In the genomic region with DNA sequence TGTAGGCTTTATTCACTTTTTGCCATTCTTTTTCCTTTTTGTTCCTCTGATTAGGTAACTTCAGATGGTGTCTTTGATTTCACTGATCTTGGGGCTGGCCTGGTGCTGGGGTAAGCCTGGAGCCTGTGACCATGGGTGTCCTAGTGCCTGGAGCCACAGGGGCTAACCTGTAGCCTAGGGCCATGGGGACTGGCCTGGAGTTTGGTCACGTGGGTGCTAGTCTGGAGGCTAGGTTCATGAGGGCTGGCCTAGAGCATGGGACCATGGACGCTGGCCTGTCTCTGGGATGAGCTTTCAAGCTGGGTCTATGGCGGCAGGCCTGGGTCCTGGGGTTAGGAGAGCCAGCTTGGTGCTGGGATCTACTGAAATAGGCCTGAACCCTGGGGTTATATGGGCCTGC, we compare ENCODE assay signal across 35 cellular contexts. TPM values are rescaled to one million over a fixed set of nuclear protein-coding genes. Genes with fewer than 3 reads are reported as not detected.
A peak's percentile ranks its signal among the peaks of the same experiment; 100 is the strongest.
DNase-seq lines count a peak whose midpoint lies in the region; ATAC-seq, FAIRE-seq and TF ChIP-seq lines count a peak whose summit lies in the region.
"Had no signal": no experiment of that assay in that cellular context is flagged by ENCODE, and none has a peak within 500 bp of the region (broad histone marks: within the 10 kb centered on the region; RNA-seq: fewer than 3 reads in every experiment).

No MANE protein-coding gene starts in this region.

- H3K27ac ChIP-seq in neuronal stem cell (replicated peaks; ENCODE audit: low read length): no peak overlapping the region
- H3K27ac ChIP-seq in trophoblast cell (ENCODE audit: low read depth, low read length): no peak overlapping the region
- H3K27ac ChIP-seq in tibial artery: no peak overlapping the region
- H3K27ac ChIP-seq: 22Rv1; A549; BLaER1; BLaER1 treated with 17β-estradiol and CSF1 and Interleukin-3, amounts not matched to agents 10 nM and 100 nM; C4-2B had no signal

- no peak overlapping the region for H3K4me3 ChIP-seq in neuronal stem cell (ENCODE audit: low read length in 2 of 2)
- no peak overlapping the region for H3K4me3 ChIP-seq in trophoblast cell (ENCODE audit: low read depth, low read length)
- no peak overlapping the region for H3K4me3 ChIP-seq in tibial artery
- H3K4me3 ChIP-seq: A549; BLaER1; BLaER1 treated with 17β-estradiol and CSF1 and Interleukin-3, amounts not matched to agents 10 nM and 100 nM had no signal

- H2AK5ac ChIP-seq in neuronal stem cell (ENCODE audit: low read depth, low read length) (peak overlapping the region; percentile 21), trophoblast cell (ENCODE audit: low read length) (no peak overlapping the region)

- TF ChIP-seq CTCF in tibial artery (IDR thresholded peaks at IDR 0.05): no peak

- DNase-seq in ELF-1 (ENCODE audit: low read depth, low spot score) (peak; percentile 10), GM12891 (ENCODE audit: insufficient read length, low spot score) (no peak), neuronal stem cell (ENCODE audit: low spot score) (no peak), trophoblast cell (no peak), SIG-M5 treated with dmso at 0.1 percent for 504 hours (lab: John Stamatoyannopoulos, UW; ENCODE audit: unreplicated experiment) (no peak), tibial artery (no peak)
- DNase-seq in activated CD4-positive, alpha-beta T cell treated with anti-CD3 and anti-CD28 coated beads, Interleukin-2, amount 50 U/mL, for 4 hours: no peak
- DNase-seq: 8988T; ACHN; AML-193; BE2C; C1 segment of cervical spinal cord; Caco-2; Calu3; CD4-positive, alpha-beta memory T cell; CD4-positive, alpha-beta T cell; CD4-positive, CD25-positive, alpha-beta regulatory T cell; CD8-positive, alpha-beta memory T cell; CD8-positive, alpha-beta T cell; COR-L47; DMS 273 treated with DMSO at 0.1 percent for 48 hours; DMS153; DMS53; DMS79; DMS79 treated with DMSO at 0.1 percent for 48 hours; DND-41; EL had no signal

- no peaks in the 10 kb centered on the region for H3K79me2 ChIP-seq in trophoblast cell (ENCODE audit: control insufficient read depth, insufficient read depth, low read length, poor library complexity)

- no peak for ATAC-seq in GM18907 (IDR thresholded peaks at IDR 0.05; ENCODE audit: unreplicated experiment)
- ATAC-seq: A549; CD8-positive, alpha-beta T cell had no signal

- intact Hi-C loops in tibial artery (cut with DNase I; ENCODE audit: low total_unique reads): no loop called here

- H3K79me1 ChIP-seq in neuronal stem cell (ENCODE audit: low read depth, low read length) (no peaks in the 10 kb centered on the region), trophoblast cell (ENCODE audit: low read length) (no peaks in the 10 kb centered on the region)

- peak overlapping the region; percentile 36 for H4K12ac ChIP-seq in trophoblast cell (ENCODE audit: low read depth, low read length)

- H3K14ac ChIP-seq in neuronal stem cell (ENCODE audit: low read length) (no peak overlapping the region), trophoblast cell (ENCODE audit: low read length) (no peak overlapping the region)

- H3K27me3 ChIP-seq in neuronal stem cell (ENCODE audit: control insufficient read depth in 3 of 3, insufficient read depth in 3 of 3, low read depth in 1 of 3, low read length in 3 of 3) (no peaks in the 10 kb centered on the region), trophoblast cell (ENCODE audit: insufficient read depth, low read length) (no peaks in the 10 kb centered on the region), tibial artery (no peaks in the 10 kb centered on the region)
- H3K27me3 ChIP-seq: BE2C had no signal

- H2BK5ac ChIP-seq in neuronal stem cell (ENCODE audit: low read length) (no peak overlapping the region), trophoblast cell (ENCODE audit: low read depth, low read length, poor library complexity) (no peak overlapping the region)

- TF ChIP-seq POLR2A in GM12891 (IDR thresholded peaks at IDR 0.05; ENCODE audit: low read depth, low read length): no peak

- H3K36me3 ChIP-seq in neuronal stem cell (replicated peaks in 1 of 2; ENCODE audit: control insufficient read depth in 2 of 2, insufficient read depth in 2 of 2, low read length in 2 of 2): no peaks in the 10 kb centered on the region
- no peaks in the 10 kb centered on the region for H3K36me3 ChIP-seq in trophoblast cell (ENCODE audit: control insufficient read depth in 1 of 2, insufficient read depth in 2 of 2, low read length in 2 of 2)
- no peaks in the 10 kb centered on the region for H3K36me3 ChIP-seq in tibial artery
- H3K36me3 ChIP-seq: BE2C; BLaER1; BLaER1 treated with 17β-estradiol and CSF1 and Interleukin-3, amounts not matched to agents 10 nM and 100 nM had no signal

- H4K91ac ChIP-seq in neuronal stem cell (ENCODE audit: low read depth, low read length, poor library complexity) (no peak overlapping the region), trophoblast cell (ENCODE audit: low read depth, low read length) (no peak overlapping the region)

- H2BK15ac ChIP-seq in neuronal stem cell (ENCODE audit: low read length): no peak overlapping the region

- H2AFZ ChIP-seq in neuronal stem cell (ENCODE audit: low read length) (no peak overlapping the region), trophoblast cell (ENCODE audit: insufficient read depth, low read length, poor library complexity) (no peak overlapping the region)

- H3K4me1 ChIP-seq in neuronal stem cell (ENCODE audit: control insufficient read depth in 2 of 2, insufficient read depth in 1 of 2, low read depth in 1 of 2, low read length in 2 of 2) (no peaks in the 10 kb centered on the region), trophoblast cell (ENCODE audit: control insufficient read depth in 1 of 2, insufficient read depth in 2 of 2, low read length in 2 of 2) (no peaks in the 10 kb centered on the region), tibial artery (no peaks in the 10 kb centered on the region)
- H3K4me1 ChIP-seq: A549; BE2C; BLaER1; BLaER1 treated with 17β-estradiol and CSF1 and Interleukin-3, amounts not matched to agents 10 nM and 100 nM; Caco-2 had no signal

- peak; percentile 35 for FAIRE-seq in GM12891 (lab: Jason Lieb, UNC)
- FAIRE-seq: A204.1, A549, D721Med had no signal

- H4K8ac ChIP-seq in neuronal stem cell (ENCODE audit: low read depth, low read length) (no peak overlapping the region), trophoblast cell (ENCODE audit: low read depth, low read length) (no peak overlapping the region)

- H2BK12ac ChIP-seq in neuronal stem cell (ENCODE audit: low read length): no peak overlapping the region
- no peak overlapping the region for H2BK12ac ChIP-seq in trophoblast cell (ENCODE audit: low read length)

- H3K4me2 ChIP-seq in neuronal stem cell (ENCODE audit: insufficient read depth, low read length, poor library complexity, severe bottlenecking): no peak overlapping the region
- H3K4me2 ChIP-seq in trophoblast cell (ENCODE audit: low read length): no peak overlapping the region
- H3K4me2 ChIP-seq: A549; BLaER1; BLaER1 treated with 17β-estradiol and CSF1 and Interleukin-3, amounts not matched to agents 10 nM and 100 nM had no signal

- no peak overlapping the region for H3K23ac ChIP-seq in neuronal stem cell (ENCODE audit: low read depth, low read length, poor library complexity)
- H3K23ac ChIP-seq in trophoblast cell (ENCODE audit: low read length): no peak overlapping the region

- no peaks in the 10 kb centered on the region for H3K9me3 ChIP-seq in neuronal stem cell (replicated peaks in 1 of 2; ENCODE audit: control insufficient read depth in 2 of 2, insufficient read depth in 1 of 2, low read depth in 1 of 2, low read length in 2 of 2)
- H3K9me3 ChIP-seq in trophoblast cell (ENCODE audit: insufficient read depth, low read depth, low read length): no peaks in the 10 kb centered on the region
- peaks cover 0 to 6% (median 4%) of the 10 kb centered on the region in 3 donors for H3K9me3 ChIP-seq in tibial artery
- H3K9me3 ChIP-seq: A549, BE2C, Caco-2 had no signal

- H2BK120ac ChIP-seq in neuronal stem cell (ENCODE audit: low read depth, low read length) (no peak overlapping the region), trophoblast cell (ENCODE audit: insufficient read depth, low read length, poor library complexity) (no peak overlapping the region)

- H3K18ac ChIP-seq in neuronal stem cell (ENCODE audit: low read length) (no peak overlapping the region), trophoblast cell (ENCODE audit: low read length) (no peak overlapping the region)

- WGBS in neuronal stem cell (ENCODE audit: extremely low coverage in 2 of 2, insufficient read length in 2 of 2, insufficient replicate concordance in 1 of 2), 2 donors: no CpG with 5 or more reads among the region's 3 CpGs
- no CpG with 5 or more reads among the region's 3 CpGs for WGBS in trophoblast cell (ENCODE audit: extremely low coverage, insufficient coverage, insufficient read length)

- H3K4ac ChIP-seq in neuronal stem cell (ENCODE audit: low read length): no peak overlapping the region
- no peak overlapping the region for H3K4ac ChIP-seq in trophoblast cell (ENCODE audit: low read depth, low read length)

- H3K9ac ChIP-seq in neuronal stem cell (ENCODE audit: low read depth, low read length, poor library complexity) (no peak overlapping the region), trophoblast cell (ENCODE audit: low read length) (no peak overlapping the region)
- H3K9ac ChIP-seq: BLaER1; BLaER1 treated with 17β-estradiol and CSF1 and Interleukin-3, amounts not matched to agents 10 nM and 100 nM had no signal

TF ChIP-seq in GM12891, 5 proteins besides CTCF, POLR2A, EP300 and RAD21:
- no peak for TF ChIP-seq POLR2AphosphoS5 (IDR thresholded peaks at IDR 0.05; ENCODE audit: low read depth, low read length)
- TF ChIP-seq PAX5 (IDR thresholded peaks at IDR 0.05; ENCODE audit: insufficient read depth, low read length, severe bottlenecking): no peak
- TF ChIP-seq TAF1 (IDR thresholded peaks at IDR 0.05; ENCODE audit: low read depth, low read length): no peak

RNA-seq across cellular contexts. Expression of gene ALG13, which starts 32.2 kb away (rescaled TPM):
- 29.2 TPM for polyA plus RNA-seq in GM12891 (2012; ENCODE audit: low read depth, missing spikeins)
- polyA plus RNA-seq in neuronal stem cell (2013, experiment 1 of 2): 29.4 TPM
- polyA plus RNA-seq in neuronal stem cell (2013, experiment 2 of 2): 34.8 TPM
- polyA plus RNA-seq in trophoblast cell (2013): 46.7 and 48.7 TPM in 2 replicates
